Comparison of ENCODE assay signal across 1 cellular context in genomic region chr4:128060620-128061565, GRCh38.
A peak's percentile ranks its signal among the peaks of the same experiment; 100 is the strongest.
TF ChIP-seq lines count a peak whose summit lies in the region.

LARP1B (plus strand) TSS chr4:128061312; CDS start chr4:128074952, 13,640 bp downstream.

TF ChIP-seq in HepG2, 621 proteins besides CTCF, POLR2A, EP300 and RAD21 (continued from another document and continues in another):
- TF ChIP-seq CSRNP2 (CRISPR knock-in tag; conservative IDR thresholded peaks at IDR 0.05; ENCODE audit: low read depth) (no peak; the same call in 1 of the 2 replicates), ZNF33B (CRISPR knock-in tag; IDR thresholded peaks at IDR 0.05) (0 out of 2 replicates have a peak, but pooled peaks have one; percentile 66), DR1 (CRISPR knock-in tag; IDR thresholded peaks at IDR 0.05) (peak; percentile 67), ARID4A (CRISPR knock-in tag; IDR thresholded peaks at IDR 0.05; ENCODE audit: borderline replicate concordance) (peak; percentile 68; the same call in 1 of the 2 replicates), ZNF468 (CRISPR knock-in tag; IDR thresholded peaks at IDR 0.05) (no peak), LCORL (IDR thresholded peaks at IDR 0.05) (no peak), LCORL (CRISPR knock-in tag; IDR thresholded peaks at IDR 0.05) (no peak), ZBTB38 (CRISPR knock-in tag; IDR thresholded peaks at IDR 0.05) (peak; percentile 93), GTF2F1 (IDR thresholded peaks at IDR 0.05; ENCODE audit: low read length) (peak; percentile 11; the same call in 1 of the 2 replicates), ZBTB33 (CRISPR knock-in tag; IDR thresholded peaks at IDR 0.05) (no peak), ZNF792 (CRISPR knock-in tag; IDR thresholded peaks at IDR 0.05) (no peak), NFE2 (CRISPR knock-in tag; IDR thresholded peaks at IDR 0.05) (no peak), MXI1 (IDR thresholded peaks at IDR 0.05; ENCODE audit: borderline replicate concordance, low read depth, low read length) (peak; percentile 83), BCLAF1 (IDR thresholded peaks at IDR 0.05) (no peak), HMGXB4 (CRISPR knock-in tag; IDR thresholded peaks at IDR 0.05; ENCODE audit: borderline replicate concordance in 1 of 2, low read depth in 1 of 2) (peak; percentile 63 to 72; a peak in 3 of 4 replicates), HES4 (CRISPR knock-in tag; IDR thresholded peaks at IDR 0.05; ENCODE audit: borderline replicate concordance) (peak; percentile 89), NFRKB (IDR thresholded peaks at IDR 0.05) (no peak), MAF1 (CRISPR knock-in tag; IDR thresholded peaks at IDR 0.05; ENCODE audit: borderline replicate concordance) (peak; percentile 50; the same call in 1 of the 2 replicates), ZFX (CRISPR knock-in tag; IDR thresholded peaks at IDR 0.05; ENCODE audit: low read depth) (peak; percentile 100), SOX13 (IDR thresholded peaks at IDR 0.05) (peak; percentile 10; the same call in 1 of the 2 replicates), SOX13 (CRISPR knock-in tag; conservative IDR thresholded peaks at IDR 0.05 in 1 of 2, IDR thresholded peaks at IDR 0.05 in 1 of 2) (peak; percentile 55 to 91; a peak in 3 of 4 replicates), ZFP36 (IDR thresholded peaks at IDR 0.05; ENCODE audit: borderline replicate concordance, low read depth, low read length, partially characterized antibody) (no peak), BRCA1 (CRISPR knock-in tag; IDR thresholded peaks at IDR 0.05) (no peak), USF2 (IDR thresholded peaks at IDR 0.05; ENCODE audit: low read depth, low read length) (no peak), USF2 (CRISPR knock-in tag; IDR thresholded peaks at IDR 0.05; ENCODE audit: borderline replicate concordance) (no peak), ZNF776 (CRISPR knock-in tag; IDR thresholded peaks at IDR 0.05) (peak; percentile 73; the same call in 1 of the 2 replicates), PRMT3 (CRISPR knock-in tag; IDR thresholded peaks at IDR 0.05; ENCODE audit: borderline replicate concordance, low read depth) (peak; percentile 89; the same call in 1 of the 2 replicates), ZNF577 (CRISPR knock-in tag; IDR thresholded peaks at IDR 0.05; ENCODE audit: borderline replicate concordance, low read depth) (no peak), ZNF337 (CRISPR knock-in tag; IDR thresholded peaks at IDR 0.05; ENCODE audit: borderline replicate concordance, low read depth) (peak; percentile 44; the same call in 1 of the 2 replicates), SATB2 (CRISPR knock-in tag; IDR thresholded peaks at IDR 0.05) (no peak), KMT2B (CRISPR knock-in tag; IDR thresholded peaks at IDR 0.05) (peak; percentile 54; the same call in 1 of the 2 replicates), REL (CRISPR knock-in tag; conservative IDR thresholded peaks at IDR 0.05) (no peak), DNMT1 (CRISPR knock-in tag; IDR thresholded peaks at IDR 0.05) (0 out of 2 replicates have a peak, but pooled peaks have one; percentile 57), RBM22 (optimal IDR thresholded peaks at IDR 0.05; ENCODE audit: low read length) (no peak), ZNF253 (CRISPR knock-in tag; IDR thresholded peaks at IDR 0.05; ENCODE audit: borderline replicate concordance) (no peak), MIXL1 (CRISPR knock-in tag; IDR thresholded peaks at IDR 0.05) (no peak), HOXA5 (CRISPR knock-in tag; IDR thresholded peaks at IDR 0.05) (no peak), THRA (CRISPR knock-in tag; IDR thresholded peaks at IDR 0.05; ENCODE audit: borderline replicate concordance) (no peak; the same call in 1 of the 2 replicates), ZNF431 (CRISPR knock-in tag; IDR thresholded peaks at IDR 0.05; ENCODE audit: borderline replicate concordance, low read depth) (peak; percentile 81), KLF12 (CRISPR knock-in tag; IDR thresholded peaks at IDR 0.05; ENCODE audit: borderline replicate concordance) (peak; percentile 97), RELA (CRISPR knock-in tag; IDR thresholded peaks at IDR 0.05) (no peak), ZNF235 (CRISPR knock-in tag; IDR thresholded peaks at IDR 0.05; ENCODE audit: borderline replicate concordance) (no peak), ETV5 (CRISPR knock-in tag; IDR thresholded peaks at IDR 0.05; ENCODE audit: borderline replicate concordance) (0 out of 2 replicates have a peak, but pooled peaks have one; percentile 10), ZSCAN31 (CRISPR knock-in tag; IDR thresholded peaks at IDR 0.05; ENCODE audit: low read depth) (peak; percentile 94), MED8 (CRISPR knock-in tag; IDR thresholded peaks at IDR 0.05; ENCODE audit: insufficient replicate concordance) (no peak), HNRNPUL1 (IDR thresholded peaks at IDR 0.05; ENCODE audit: low read depth, low read length) (no peak), ELF1 (CRISPR knock-in tag; IDR thresholded peaks at IDR 0.05) (no peak), RFX1 (IDR thresholded peaks at IDR 0.05) (no peak), ZMAT5 (CRISPR knock-in tag; IDR thresholded peaks at IDR 0.05; ENCODE audit: borderline replicate concordance, low read depth) (no peak), TOE1 (CRISPR knock-in tag; IDR thresholded peaks at IDR 0.05) (no peak), ADNP (CRISPR knock-in tag; IDR thresholded peaks at IDR 0.05) (no peak; the same call in 1 of the 2 replicates), CHD2 (IDR thresholded peaks at IDR 0.05; ENCODE audit: low read depth, low read length) (peak; percentile 91), ZNF737 (CRISPR knock-in tag; IDR thresholded peaks at IDR 0.05; ENCODE audit: borderline replicate concordance) (no peak)
